ENCODE assay signal across 11 cellular contexts in genomic region chr1:59705849-59706599, GRCh38.
DNase-seq lines count a peak whose midpoint lies in the region; ATAC-seq and TF ChIP-seq lines count a peak whose summit lies in the region.
"Had no signal": no experiment of that assay in that cellular context is flagged by ENCODE, and none has a peak within 500 bp of the region (broad histone marks: within the 10 kb centered on the region; RNA-seq: fewer than 3 reads in every experiment).

No MANE protein-coding gene starts in this region.

- no peak for TF ChIP-seq EP300 in gastroesophageal sphincter (IDR thresholded peaks at IDR 0.05)

- ATAC-seq in gastroesophageal sphincter: peak; percentile 40
- ATAC-seq in sciatic nerve: peak; percentile 54
- ATAC-seq: CD8-positive, alpha-beta T cell had no signal

- intact Hi-C loops in sciatic nerve (cut with DNase I): no loop called here

- TF ChIP-seq CTCF in gastroesophageal sphincter (IDR thresholded peaks at IDR 0.05): no peak
- no peak for TF ChIP-seq CTCF in GM13977 (IDR thresholded peaks at IDR 0.05; ENCODE audit: extremely low read depth, insufficient read depth, missing control alignments)

- H3K4me1 ChIP-seq in adipocyte (ENCODE audit: control insufficient read depth, insufficient read depth, low read length): peaks cover 72% of the 10 kb centered on the region
- peaks cover 28 to 58% (median 35%) of the 10 kb centered on the region in 3 donors for H3K4me1 ChIP-seq in gastroesophageal sphincter

- DNase-seq in Daoy (ENCODE audit: low read depth) (peak; percentile 49), adipocyte (ENCODE audit: low read depth) (peak; percentile 79), sciatic nerve (ENCODE audit: low spot score) (no peak), GM13977 (ENCODE audit: low spot score) (no peak), mucosa of gallbladder (ENCODE audit: low spot score) (no peak)
- DNase-seq in stimulated activated CD4-positive, alpha-beta T cell treated with anti-CD3 and anti-CD28 coated beads, Interleukin-4, amount 100 ng/mL, for 1 hour: no peak
- DNase-seq in activated effector memory CD4-positive, alpha-beta T cell treated with Interleukin-2 at 50 U/mL for 16 hours: no peak
- DNase-seq: CD8-positive, alpha-beta T cell; cerebellar nuclear complex; NCI-H146 had no signal

- H3K27me3 ChIP-seq in adipocyte (replicated peaks; ENCODE audit: control insufficient read depth, insufficient read depth, low read length) (no peaks in the 10 kb centered on the region), gastroesophageal sphincter (no peaks in the 10 kb centered on the region)

- no peak for TF ChIP-seq POLR2A in gastroesophageal sphincter (IDR thresholded peaks at IDR 0.05)

- H3K9me3 ChIP-seq in adipocyte (ENCODE audit: control insufficient read depth, low read length) (no peaks in the 10 kb centered on the region), gastroesophageal sphincter (no peaks in the 10 kb centered on the region)

- H3K27ac ChIP-seq in gastroesophageal sphincter: peak overlapping the region; percentile 29 to 74 (median 68)

- 31 to 61% methylated on average over 3 to 4 of the region's 4 CpGs for WGBS in gastroesophageal sphincter (ENCODE audit: low coverage in 1 of 2), 2 donors

- H3K4me3 ChIP-seq in adipocyte (ENCODE audit: low read length) (peak overlapping the region; percentile 14), gastroesophageal sphincter (no peak overlapping the region)

- H3K36me3 ChIP-seq in adipocyte (ENCODE audit: control insufficient read depth, insufficient read depth, low read length, severe bottlenecking) (no peaks in the 10 kb centered on the region), gastroesophageal sphincter (no peaks in the 10 kb centered on the region)

- peak overlapping the region; percentile 81 for H3K9ac ChIP-seq in adipocyte (ENCODE audit: low read length)

- in situ Hi-C loops in GM13977 (cut with MboI; ENCODE audit: low pct_unique_long_range_greater_than_20kb, low sequenced_read_pairs, unreplicated experiment): loop anchor here (10.0 kb wide), 1 partner anchor 961 kb away; no protein-coding TSS in a partner anchor

Comparison
In these comparisons a context has a peak if more than half of its experiments do, and no peak if none do; other contexts are left out.
1. DNase-seq: peak in Daoy (single experiment) and adipocyte (single experiment); none in sciatic nerve (single experiment), stimulated activated CD4-positive, alpha-beta T cell treated with anti-CD3 and anti-CD28 coated beads, Interleukin-4, amount 100 ng/mL, for 1 hour (single experiment), GM13977 (single experiment), activated effector memory CD4-positive, alpha-beta T cell treated with Interleukin-2 at 50 U/mL for 16 hours (single experiment) and mucosa of gallbladder (single experiment).